Comparison of ENCODE assay signal across 2 cellular contexts in the genomic region with DNA sequence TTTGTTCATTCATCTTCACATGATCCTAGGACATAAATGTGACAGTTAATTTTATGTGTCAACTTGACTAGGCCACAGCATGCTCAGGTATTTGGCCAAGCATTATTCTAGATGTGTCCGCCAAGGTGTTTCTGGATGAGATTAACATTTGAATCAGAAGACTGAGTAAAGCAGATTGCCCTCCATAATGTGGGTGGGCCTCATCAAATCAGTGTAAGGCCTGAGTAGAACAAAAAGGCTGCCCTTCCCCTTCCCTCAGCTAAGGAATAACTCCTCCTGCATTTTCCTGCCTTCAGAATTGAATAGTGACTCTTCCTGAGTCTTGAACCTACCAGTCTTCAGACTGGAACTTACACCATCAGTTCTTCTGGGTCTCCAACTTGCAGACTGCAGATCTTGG.
TF ChIP-seq lines count a peak whose summit lies in the region.

No MANE protein-coding gene starts in this region.

TF ChIP-seq in HEK293, 187 proteins besides CTCF, POLR2A, EP300 and RAD21:
- no peak for TF ChIP-seq ZNF37A (tag by site-specific recombination; IDR thresholded peaks at IDR 0.05)
- TF ChIP-seq ZNF10 (tag by site-specific recombination; IDR thresholded peaks at IDR 0.05) = peak; percentile 76; the same call in 1 of the 2 replicates

TF ChIP-seq in K562, 482 proteins besides CTCF, POLR2A, EP300 and RAD21:
- TF ChIP-seq KDM5B (IDR thresholded peaks at IDR 0.05; ENCODE audit: insufficient replicate concordance, low read depth, low read length) (no peak), SOX6 (IDR thresholded peaks at IDR 0.05) (no peak), ZNF134 (CRISPR knock-in tag; conservative IDR thresholded peaks at IDR 0.05) (peak; percentile 64)
